Comparison of ENCODE assay signal across 1 cellular context in the genomic region with DNA sequence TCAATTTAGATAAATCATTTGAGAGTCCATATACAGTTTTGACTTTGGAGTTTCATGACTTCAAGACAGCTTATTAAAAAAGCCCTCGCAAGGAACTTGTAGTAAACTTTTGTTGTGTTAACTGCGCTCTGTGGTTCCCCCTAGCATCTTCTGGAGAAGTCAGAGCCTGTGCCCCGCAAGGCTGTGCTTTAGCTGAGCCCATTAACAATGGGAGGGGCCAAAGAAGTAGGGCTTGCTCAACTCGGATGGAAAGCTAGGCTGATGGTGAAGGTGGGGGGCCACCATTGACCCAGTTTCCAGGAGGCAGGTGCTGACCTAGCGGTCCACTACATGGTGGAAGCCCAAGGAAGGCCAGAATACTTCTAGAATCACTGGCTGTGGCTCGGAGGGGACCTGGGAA.
A peak's percentile ranks its signal among the peaks of the same experiment; 100 is the strongest.
TF ChIP-seq lines count a peak whose summit lies in the region.

No MANE protein-coding gene starts in this region.

TF ChIP-seq in H1, 55 proteins besides CTCF, POLR2A, EP300 and RAD21:
- TF ChIP-seq CEBPB (IDR thresholded peaks at IDR 0.05; ENCODE audit: low read depth, low read length) = 0 out of 2 replicates have a peak, but pooled peaks have one; percentile 7
- no peak for TF ChIP-seq NANOG (IDR thresholded peaks at IDR 0.05; ENCODE audit: insufficient read depth, low read depth, low read length, poor library complexity, severe bottlenecking)
